1 cellular context compared by ENCODE assay signal in the genomic region with DNA sequence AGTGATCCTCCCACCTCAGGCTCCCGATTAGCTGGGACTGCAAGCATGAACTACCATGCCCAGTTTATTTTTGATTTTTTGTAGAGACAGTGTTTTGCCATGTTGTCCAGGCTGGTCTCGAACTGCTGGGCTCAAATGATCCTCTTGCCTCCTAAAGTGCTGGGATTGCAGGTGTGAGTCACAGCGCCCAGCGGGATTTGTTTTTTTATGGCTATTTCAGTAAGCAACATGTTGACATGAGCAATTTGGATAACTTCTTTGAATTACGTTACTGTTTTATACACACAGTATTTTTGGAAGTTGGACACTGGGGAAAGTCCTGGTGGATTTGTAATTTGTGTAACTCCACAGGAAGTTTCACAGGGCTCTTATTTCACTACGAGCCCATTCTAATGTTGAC.
TF ChIP-seq lines count a peak whose summit lies in the region.

No MANE protein-coding gene starts in this region.

TF ChIP-seq in HEK293, 187 proteins besides CTCF, POLR2A, EP300 and RAD21 (continued from another document and continues in another):
- TF ChIP-seq, protein P1, sequence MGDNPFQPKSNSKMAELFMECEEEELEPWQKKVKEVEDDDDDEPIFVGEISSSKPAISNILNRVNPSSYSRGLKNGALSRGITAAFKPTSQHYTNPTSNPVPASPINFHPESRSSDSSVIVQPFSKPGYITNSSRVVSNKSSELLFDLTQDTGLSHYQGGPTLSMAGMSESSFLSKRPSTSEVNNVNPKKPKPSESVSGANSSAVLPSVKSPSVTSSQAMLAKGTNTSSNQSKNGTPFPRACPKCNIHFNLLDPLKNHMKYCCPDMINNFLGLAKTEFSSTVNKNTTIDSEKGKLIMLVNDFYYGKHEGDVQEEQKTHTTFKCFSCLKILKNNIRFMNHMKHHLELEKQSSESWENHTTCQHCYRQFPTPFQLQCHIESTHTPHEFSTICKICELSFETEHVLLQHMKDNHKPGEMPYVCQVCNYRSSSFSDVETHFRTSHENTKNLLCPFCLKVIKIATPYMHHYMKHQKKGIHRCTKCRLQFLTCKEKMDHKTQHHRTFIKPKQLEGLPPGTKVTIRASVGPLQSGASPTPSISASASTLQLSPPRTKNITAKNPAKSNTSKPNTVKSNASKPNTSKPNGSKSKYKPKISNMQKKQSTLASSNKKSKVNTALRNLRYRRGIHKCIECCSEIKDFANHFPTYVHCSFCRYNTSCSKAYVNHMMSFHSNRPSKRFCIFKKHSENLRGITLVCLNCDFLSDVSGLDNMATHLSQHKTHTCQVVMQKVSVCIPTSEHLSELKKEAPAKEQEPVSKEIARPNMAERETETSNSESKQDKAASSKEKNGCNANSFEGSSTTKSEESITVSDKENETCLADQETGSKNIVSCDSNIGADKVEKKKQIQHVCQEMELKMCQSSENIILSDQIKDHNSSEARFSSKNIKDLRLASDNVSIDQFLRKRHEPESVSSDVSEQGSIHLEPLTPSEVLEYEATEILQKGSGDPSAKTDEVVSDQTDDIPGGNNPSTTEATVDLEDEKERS (tag by site-specific recombination; IDR thresholded peaks at IDR 0.05): no peak
- TF ChIP-seq, protein P2, sequence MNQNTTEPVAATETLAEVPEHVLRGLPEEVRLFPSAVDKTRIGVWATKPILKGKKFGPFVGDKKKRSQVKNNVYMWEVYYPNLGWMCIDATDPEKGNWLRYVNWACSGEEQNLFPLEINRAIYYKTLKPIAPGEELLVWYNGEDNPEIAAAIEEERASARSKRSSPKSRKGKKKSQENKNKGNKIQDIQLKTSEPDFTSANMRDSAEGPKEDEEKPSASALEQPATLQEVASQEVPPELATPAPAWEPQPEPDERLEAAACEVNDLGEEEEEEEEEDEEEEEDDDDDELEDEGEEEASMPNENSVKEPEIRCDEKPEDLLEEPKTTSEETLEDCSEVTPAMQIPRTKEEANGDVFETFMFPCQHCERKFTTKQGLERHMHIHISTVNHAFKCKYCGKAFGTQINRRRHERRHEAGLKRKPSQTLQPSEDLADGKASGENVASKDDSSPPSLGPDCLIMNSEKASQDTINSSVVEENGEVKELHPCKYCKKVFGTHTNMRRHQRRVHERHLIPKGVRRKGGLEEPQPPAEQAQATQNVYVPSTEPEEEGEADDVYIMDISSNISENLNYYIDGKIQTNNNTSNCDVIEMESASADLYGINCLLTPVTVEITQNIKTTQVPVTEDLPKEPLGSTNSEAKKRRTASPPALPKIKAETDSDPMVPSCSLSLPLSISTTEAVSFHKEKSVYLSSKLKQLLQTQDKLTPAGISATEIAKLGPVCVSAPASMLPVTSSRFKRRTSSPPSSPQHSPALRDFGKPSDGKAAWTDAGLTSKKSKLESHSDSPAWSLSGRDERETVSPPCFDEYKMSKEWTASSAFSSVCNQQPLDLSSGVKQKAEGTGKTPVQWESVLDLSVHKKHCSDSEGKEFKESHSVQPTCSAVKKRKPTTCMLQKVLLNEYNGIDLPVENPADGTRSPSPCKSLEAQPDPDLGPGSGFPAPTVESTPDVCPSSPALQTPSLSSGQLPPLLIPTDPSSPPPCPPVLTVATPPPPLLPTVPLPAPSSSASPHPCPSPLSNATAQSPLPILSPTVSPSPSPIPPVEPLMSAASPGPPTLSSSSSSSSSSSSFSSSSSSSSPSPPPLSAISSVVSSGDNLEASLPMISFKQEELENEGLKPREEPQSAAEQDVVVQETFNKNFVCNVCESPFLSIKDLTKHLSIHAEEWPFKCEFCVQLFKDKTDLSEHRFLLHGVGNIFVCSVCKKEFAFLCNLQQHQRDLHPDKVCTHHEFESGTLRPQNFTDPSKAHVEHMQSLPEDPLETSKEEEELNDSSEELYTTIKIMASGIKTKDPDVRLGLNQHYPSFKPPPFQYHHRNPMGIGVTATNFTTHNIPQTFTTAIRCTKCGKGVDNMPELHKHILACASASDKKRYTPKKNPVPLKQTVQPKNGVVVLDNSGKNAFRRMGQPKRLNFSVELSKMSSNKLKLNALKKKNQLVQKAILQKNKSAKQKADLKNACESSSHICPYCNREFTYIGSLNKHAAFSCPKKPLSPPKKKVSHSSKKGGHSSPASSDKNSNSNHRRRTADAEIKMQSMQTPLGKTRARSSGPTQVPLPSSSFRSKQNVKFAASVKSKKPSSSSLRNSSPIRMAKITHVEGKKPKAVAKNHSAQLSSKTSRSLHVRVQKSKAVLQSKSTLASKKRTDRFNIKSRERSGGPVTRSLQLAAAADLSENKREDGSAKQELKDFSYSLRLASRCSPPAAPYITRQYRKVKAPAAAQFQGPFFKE (tag by site-specific recombination; IDR thresholded peaks at IDR 0.05; ENCODE audit: borderline replicate concordance): no peak
- TF ChIP-seq ZNF558 (tag by site-specific recombination; IDR thresholded peaks at IDR 0.05): no peak
- TF ChIP-seq, protein P3, sequence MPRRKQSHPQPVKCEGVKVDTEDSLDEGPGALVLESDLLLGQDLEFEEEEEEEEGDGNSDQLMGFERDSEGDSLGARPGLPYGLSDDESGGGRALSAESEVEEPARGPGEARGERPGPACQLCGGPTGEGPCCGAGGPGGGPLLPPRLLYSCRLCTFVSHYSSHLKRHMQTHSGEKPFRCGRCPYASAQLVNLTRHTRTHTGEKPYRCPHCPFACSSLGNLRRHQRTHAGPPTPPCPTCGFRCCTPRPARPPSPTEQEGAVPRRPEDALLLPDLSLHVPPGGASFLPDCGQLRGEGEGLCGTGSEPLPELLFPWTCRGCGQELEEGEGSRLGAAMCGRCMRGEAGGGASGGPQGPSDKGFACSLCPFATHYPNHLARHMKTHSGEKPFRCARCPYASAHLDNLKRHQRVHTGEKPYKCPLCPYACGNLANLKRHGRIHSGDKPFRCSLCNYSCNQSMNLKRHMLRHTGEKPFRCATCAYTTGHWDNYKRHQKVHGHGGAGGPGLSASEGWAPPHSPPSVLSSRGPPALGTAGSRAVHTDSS (tag by site-specific recombination; IDR thresholded peaks at IDR 0.05): no peak
- TF ChIP-seq ZNF624 (tag by site-specific recombination; IDR thresholded peaks at IDR 0.05): 0 out of 2 replicates have a peak, but pooled peaks have one; percentile 5
- no peak for TF ChIP-seq ZNF426 (tag by site-specific recombination; IDR thresholded peaks at IDR 0.05)
- TF ChIP-seq ZNF223 (tag by site-specific recombination; IDR thresholded peaks at IDR 0.05): no peak
- no peak for TF ChIP-seq WT1 (tag by site-specific recombination; IDR thresholded peaks at IDR 0.05)
- TF ChIP-seq KLF9 (tag by site-specific recombination; IDR thresholded peaks at IDR 0.05; ENCODE audit: low read depth): no peak
- no peak for TF ChIP-seq GLIS2 (tag by site-specific recombination; IDR thresholded peaks at IDR 0.05)
- TF ChIP-seq IKZF3 (tag by site-specific recombination; IDR thresholded peaks at IDR 0.05): peak; percentile 81
- TF ChIP-seq, protein P4, sequence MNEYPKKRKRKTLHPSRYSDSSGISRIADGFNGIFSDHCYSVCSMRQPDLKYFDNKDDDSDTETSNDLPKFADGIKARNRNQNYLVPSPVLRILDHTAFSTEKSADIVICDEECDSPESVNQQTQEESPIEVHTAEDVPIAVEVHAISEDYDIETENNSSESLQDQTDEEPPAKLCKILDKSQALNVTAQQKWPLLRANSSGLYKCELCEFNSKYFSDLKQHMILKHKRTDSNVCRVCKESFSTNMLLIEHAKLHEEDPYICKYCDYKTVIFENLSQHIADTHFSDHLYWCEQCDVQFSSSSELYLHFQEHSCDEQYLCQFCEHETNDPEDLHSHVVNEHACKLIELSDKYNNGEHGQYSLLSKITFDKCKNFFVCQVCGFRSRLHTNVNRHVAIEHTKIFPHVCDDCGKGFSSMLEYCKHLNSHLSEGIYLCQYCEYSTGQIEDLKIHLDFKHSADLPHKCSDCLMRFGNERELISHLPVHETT (tag by site-specific recombination; IDR thresholded peaks at IDR 0.05): 0 out of 2 replicates have a peak, but pooled peaks have one; percentile 52
- no peak for TF ChIP-seq ZNF830 (tag by site-specific recombination; IDR thresholded peaks at IDR 0.05; ENCODE audit: low read depth)
- TF ChIP-seq, protein P5, sequence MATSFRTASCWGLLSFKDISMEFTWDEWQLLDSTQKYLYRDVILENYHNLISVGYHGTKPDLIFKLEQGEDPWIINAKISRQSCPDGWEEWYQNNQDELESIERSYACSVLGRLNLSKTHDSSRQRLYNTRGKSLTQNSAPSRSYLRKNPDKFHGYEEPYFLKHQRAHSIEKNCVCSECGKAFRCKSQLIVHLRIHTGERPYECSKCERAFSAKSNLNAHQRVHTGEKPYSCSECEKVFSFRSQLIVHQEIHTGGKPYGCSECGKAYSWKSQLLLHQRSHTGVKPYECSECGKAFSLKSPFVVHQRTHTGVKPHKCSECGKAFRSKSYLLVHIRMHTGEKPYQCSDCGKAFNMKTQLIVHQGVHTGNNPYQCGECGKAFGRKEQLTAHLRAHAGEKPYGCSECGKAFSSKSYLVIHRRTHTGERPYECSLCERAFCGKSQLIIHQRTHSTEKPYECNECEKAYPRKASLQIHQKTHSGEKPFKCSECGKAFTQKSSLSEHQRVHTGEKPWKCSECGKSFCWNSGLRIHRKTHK (tag by site-specific recombination; IDR thresholded peaks at IDR 0.05): no peak
- TF ChIP-seq ZNF610 (tag by site-specific recombination; IDR thresholded peaks at IDR 0.05; ENCODE audit: borderline replicate concordance): no peak
- TF ChIP-seq ZNF777 (tag by site-specific recombination; IDR thresholded peaks at IDR 0.05; ENCODE audit: borderline replicate concordance): no peak
- TF ChIP-seq ZSCAN30 (tag by site-specific recombination; IDR thresholded peaks at IDR 0.05): no peak
- peak; percentile 48; the same call in 1 of the 2 replicates for TF ChIP-seq ZEB2 (tag by site-specific recombination; IDR thresholded peaks at IDR 0.05)
- TF ChIP-seq, protein P6, sequence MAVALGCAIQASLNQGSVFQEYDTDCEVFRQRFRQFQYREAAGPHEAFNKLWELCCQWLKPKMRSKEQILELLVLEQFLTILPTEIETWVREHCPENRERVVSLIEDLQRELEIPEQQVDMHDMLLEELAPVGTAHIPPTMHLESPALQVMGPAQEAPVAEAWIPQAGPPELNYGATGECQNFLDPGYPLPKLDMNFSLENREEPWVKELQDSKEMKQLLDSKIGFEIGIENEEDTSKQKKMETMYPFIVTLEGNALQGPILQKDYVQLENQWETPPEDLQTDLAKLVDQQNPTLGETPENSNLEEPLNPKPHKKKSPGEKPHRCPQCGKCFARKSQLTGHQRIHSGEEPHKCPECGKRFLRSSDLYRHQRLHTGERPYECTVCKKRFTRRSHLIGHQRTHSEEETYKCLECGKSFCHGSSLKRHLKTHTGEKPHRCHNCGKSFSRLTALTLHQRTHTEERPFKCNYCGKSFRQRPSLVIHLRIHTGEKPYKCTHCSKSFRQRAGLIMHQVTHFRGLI (tag by site-specific recombination; IDR thresholded peaks at IDR 0.05): peak; percentile 55; the same call in 1 of the 2 replicates
- TF ChIP-seq ZNF184 (tag by site-specific recombination; IDR thresholded peaks at IDR 0.05): peak; percentile 82
- no peak for TF ChIP-seq ZNF132 (tag by site-specific recombination; IDR thresholded peaks at IDR 0.05; ENCODE audit: borderline replicate concordance)
- no peak for TF ChIP-seq ZNF571 (tag by site-specific recombination; IDR thresholded peaks at IDR 0.05)
- TF ChIP-seq ZNF768 (tag by site-specific recombination; IDR thresholded peaks at IDR 0.05): no peak
- peak; percentile 36; the same call in 1 of the 2 replicates for TF ChIP-seq SP7 (tag by site-specific recombination; IDR thresholded peaks at IDR 0.05)
- no peak for TF ChIP-seq SP2 (tag by site-specific recombination; IDR thresholded peaks at IDR 0.05)
- TF ChIP-seq, protein P7, sequence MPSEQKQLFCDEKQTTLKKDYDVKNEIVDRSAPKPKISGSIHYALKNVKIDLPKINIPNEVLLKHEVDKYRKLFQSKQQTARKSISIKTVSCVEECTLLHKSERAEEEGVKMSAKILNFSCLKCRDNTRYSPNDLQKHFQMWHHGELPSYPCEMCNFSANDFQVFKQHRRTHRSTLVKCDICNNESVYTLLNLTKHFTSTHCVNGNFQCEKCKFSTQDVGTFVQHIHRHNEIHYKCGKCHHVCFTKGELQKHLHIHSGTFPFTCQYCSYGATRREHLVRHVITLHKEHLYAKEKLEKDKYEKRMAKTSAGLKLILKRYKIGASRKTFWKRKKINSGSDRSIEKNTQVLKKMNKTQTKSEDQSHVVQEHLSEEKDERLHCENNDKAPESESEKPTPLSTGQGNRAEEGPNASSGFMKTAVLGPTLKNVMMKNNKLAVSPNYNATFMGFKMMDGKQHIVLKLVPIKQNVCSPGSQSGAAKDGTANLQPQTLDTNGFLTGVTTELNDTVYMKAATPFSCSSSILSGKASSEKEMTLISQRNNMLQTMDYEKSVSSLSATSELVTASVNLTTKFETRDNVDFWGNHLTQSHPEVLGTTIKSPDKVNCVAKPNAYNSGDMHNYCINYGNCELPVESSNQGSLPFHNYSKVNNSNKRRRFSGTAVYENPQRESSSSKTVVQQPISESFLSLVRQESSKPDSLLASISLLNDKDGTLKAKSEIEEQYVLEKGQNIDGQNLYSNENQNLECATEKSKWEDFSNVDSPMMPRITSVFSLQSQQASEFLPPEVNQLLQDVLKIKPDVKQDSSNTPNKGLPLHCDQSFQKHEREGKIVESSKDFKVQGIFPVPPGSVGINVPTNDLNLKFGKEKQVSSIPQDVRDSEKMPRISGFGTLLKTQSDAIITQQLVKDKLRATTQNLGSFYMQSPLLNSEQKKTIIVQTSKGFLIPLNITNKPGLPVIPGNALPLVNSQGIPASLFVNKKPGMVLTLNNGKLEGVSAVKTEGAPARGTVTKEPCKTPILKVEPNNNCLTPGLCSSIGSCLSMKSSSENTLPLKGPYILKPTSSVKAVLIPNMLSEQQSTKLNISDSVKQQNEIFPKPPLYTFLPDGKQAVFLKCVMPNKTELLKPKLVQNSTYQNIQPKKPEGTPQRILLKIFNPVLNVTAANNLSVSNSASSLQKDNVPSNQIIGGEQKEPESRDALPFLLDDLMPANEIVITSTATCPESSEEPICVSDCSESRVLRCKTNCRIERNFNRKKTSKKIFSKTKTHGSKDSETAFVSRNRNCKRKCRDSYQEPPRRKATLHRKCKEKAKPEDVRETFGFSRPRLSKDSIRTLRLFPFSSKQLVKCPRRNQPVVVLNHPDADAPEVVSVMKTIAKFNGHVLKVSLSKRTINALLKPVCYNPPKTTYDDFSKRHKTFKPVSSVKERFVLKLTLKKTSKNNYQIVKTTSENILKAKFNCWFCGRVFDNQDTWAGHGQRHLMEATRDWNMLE (tag by site-specific recombination; conservative IDR thresholded peaks at IDR 0.05; ENCODE audit: low read depth): no peak
- no peak for TF ChIP-seq KLF8 (tag by site-specific recombination; IDR thresholded peaks at IDR 0.05)
- no peak for TF ChIP-seq HOXC10 (CRISPR knock-in tag; IDR thresholded peaks at IDR 0.05)
- TF ChIP-seq ZNF677 (tag by site-specific recombination; IDR thresholded peaks at IDR 0.05): no peak
- no peak for TF ChIP-seq ZNF202 (tag by site-specific recombination; IDR thresholded peaks at IDR 0.05; ENCODE audit: borderline replicate concordance)
- TF ChIP-seq ZNF560 (tag by site-specific recombination; IDR thresholded peaks at IDR 0.05; ENCODE audit: borderline replicate concordance): no peak
- TF ChIP-seq ZNF776 (tag by site-specific recombination; IDR thresholded peaks at IDR 0.05; ENCODE audit: borderline replicate concordance): no peak
- TF ChIP-seq ZFP69B (tag by site-specific recombination; IDR thresholded peaks at IDR 0.05): peak; percentile 58; the same call in 1 of the 2 replicates
- TF ChIP-seq MEIS1 (CRISPR knock-in tag; IDR thresholded peaks at IDR 0.05; ENCODE audit: borderline replicate concordance): no peak
- TF ChIP-seq RBAK (tag by site-specific recombination; IDR thresholded peaks at IDR 0.05): no peak
- TF ChIP-seq, protein P8, sequence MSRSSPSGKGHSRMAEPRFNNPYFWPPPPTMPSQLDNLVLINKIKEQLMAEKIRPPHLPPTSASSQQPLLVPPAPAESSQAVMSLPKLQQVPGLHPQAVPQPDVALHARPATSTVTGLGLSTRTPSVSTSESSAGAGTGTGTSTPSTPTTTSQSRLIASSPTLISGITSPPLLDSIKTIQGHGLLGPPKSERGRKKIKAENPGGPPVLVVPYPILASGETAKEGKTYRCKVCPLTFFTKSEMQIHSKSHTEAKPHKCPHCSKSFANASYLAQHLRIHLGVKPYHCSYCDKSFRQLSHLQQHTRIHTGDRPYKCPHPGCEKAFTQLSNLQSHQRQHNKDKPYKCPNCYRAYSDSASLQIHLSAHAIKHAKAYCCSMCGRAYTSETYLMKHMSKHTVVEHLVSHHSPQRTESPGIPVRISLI (tag by site-specific recombination; IDR thresholded peaks at IDR 0.05): peak; percentile 63
